8 cellular contexts compared by ENCODE assay signal in genomic region chr21:42724226-42724920, GRCh38.
A peak's percentile ranks its signal among the peaks of the same experiment; 100 is the strongest.
DNase-seq lines count a peak whose midpoint lies in the region; ATAC-seq and TF ChIP-seq lines count a peak whose summit lies in the region.

No MANE protein-coding gene starts in this region.

- H3K36me3 ChIP-seq in SK-N-MC (ENCODE audit: insufficient read depth, low read length) = no peaks in the 10 kb centered on the region
- no peaks in the 10 kb centered on the region for H3K36me3 ChIP-seq in heart left ventricle

- no peaks in the 10 kb centered on the region for H3K27me3 ChIP-seq in heart left ventricle

- intact Hi-C loops in heart left ventricle (cut with DNase I) = loop anchor here in 1 of 10 donors (5.0 kb wide), 1 partner anchor 58 kb away; no protein-coding TSS in a partner anchor

- no peak for TF ChIP-seq POLR2A in heart left ventricle (IDR thresholded peaks at IDR 0.05)

- H3K4me3 ChIP-seq in SK-N-MC = no peak overlapping the region
- H3K4me3 ChIP-seq in heart left ventricle = no peak overlapping the region
- H3K4me3 ChIP-seq in skeletal muscle cell (ENCODE audit: low read depth, low read length) = no peak overlapping the region

- peaks cover 0 to 42% (median 35%) of the 10 kb centered on the region in 12 donors for H3K4me1 ChIP-seq in heart left ventricle

- ATAC-seq in heart left ventricle (peak in 3 of 4 donors; percentile 77 to 80 (median 79)), GM18909 (IDR thresholded peaks at IDR 0.05; ENCODE audit: poor library complexity, unreplicated experiment) (no peak)

- DNase-seq in GM04503 (ENCODE audit: low read depth) (peak; percentile 76), SK-N-MC (ENCODE audit: low read depth, low spot score) (peak; percentile 6), heart left ventricle (peak in 3 of 5 donors; percentile 42 to 64 (median 53)), skeletal muscle cell (ENCODE audit: low read depth) (peak; percentile 85), DMS53 treated with DMSO at 0.1 percent for 48 hours (lab: John Stamatoyannopoulos, UW; ENCODE audit: unreplicated experiment) (no peak), NCI-H1417 treated with DMSO at 0.1 percent for 48 hours (lab: John Stamatoyannopoulos, UW) (no peak), NCI-H2227 treated with DMSO at 0.1 percent for 48 hours (lab: John Stamatoyannopoulos, UW) (no peak)

- 53 to 74% (median 63%) methylated on average over 6 to 12 of the region's 12 CpGs for WGBS in heart left ventricle, 4 donors

- H3K27ac ChIP-seq in SK-N-MC = no peak overlapping the region
- H3K27ac ChIP-seq in heart left ventricle = peak overlapping the region in 11 of 12 donors; percentile 12 to 81 (median 45)

- TF ChIP-seq CTCF in heart left ventricle (IDR thresholded peaks at IDR 0.05) = no peak

- H3K9me3 ChIP-seq in SK-N-MC (ENCODE audit: low read depth, low read length) (no peaks in the 10 kb centered on the region; the same call in 1 of the 2 replicates), heart left ventricle (peaks cover 0 to 11% (median 0%) of the 10 kb centered on the region in 12 donors)

- no peak overlapping the region for H3K9ac ChIP-seq in SK-N-MC (ENCODE audit: insufficient read length)

Comparison
In these comparisons a context has a peak if more than half of its experiments do, and no peak if none do; other contexts are left out.
1. DNase-seq: peak in GM04503 (single experiment), SK-N-MC (single experiment), heart left ventricle (3 of 5) and skeletal muscle cell (single experiment); none in DMS53 treated with DMSO at 0.1 percent for 48 hours (single experiment), NCI-H1417 treated with DMSO at 0.1 percent for 48 hours (single experiment) and NCI-H2227 treated with DMSO at 0.1 percent for 48 hours (single experiment).